In genomic region chr7:151724920-151725584, GRCh38 we compare ENCODE assay signal across 28 cellular contexts.
A peak's percentile ranks its signal among the peaks of the same experiment; 100 is the strongest.
DNase-seq lines count a peak whose midpoint lies in the region; ATAC-seq and TF ChIP-seq lines count a peak whose summit lies in the region.
"Had no signal": no experiment of that assay in that cellular context is flagged by ENCODE, and none has a peak within 500 bp of the region (broad histone marks: within the 10 kb centered on the region; RNA-seq: fewer than 3 reads in every experiment).

No MANE protein-coding gene starts in this region.

- peak overlapping the region; percentile 6 for H3K4me3 Mint-ChIP-seq in stimulated activated memory B cell treated with anti-CD40 and anti-IgM and Interleukin-4, amounts not matched to agents 10 μg/mL and 1 μg/mL and 100 μg/mL, for 72 hours
- H3K4me3 Mint-ChIP-seq: activated CD8-positive, alpha-beta T cell treated with anti-CD3 and anti-CD28 coated beads, Interleukin-2, amount 10 ng/mL, durations not matched to agents 7 days and 5 days; activated naive CD8-positive, alpha-beta T cell treated with anti-CD3 and anti-CD28 coated beads for 36 hours; CD4-positive, alpha-beta T cell; endodermal cell; mesothelial cell of epicardium; naive thymus-derived CD4-positive, alpha-beta T cell had no signal

- peaks cover 75% of the 10 kb centered on the region for H3K4me1 ChIP-seq in Karpas-422 (ENCODE audit: low read length)

- H3K27me3 ChIP-seq in Karpas-422 (ENCODE audit: low read length) = no peaks in the 10 kb centered on the region
- H3K27me3 ChIP-seq: ascending aorta, left lung had no signal

- peak overlapping the region; percentile 53 for H3K27ac Mint-ChIP-seq in stimulated activated memory B cell treated with anti-CD40 and anti-IgM and Interleukin-4, amounts not matched to agents 10 μg/mL and 1 μg/mL and 100 μg/mL, for 72 hours
- H3K27ac Mint-ChIP-seq: activated CD8-positive, alpha-beta T cell treated with anti-CD3 and anti-CD28 coated beads, Interleukin-2, amount 10 ng/mL, durations not matched to agents 7 days and 5 days; activated naive CD8-positive, alpha-beta T cell treated with anti-CD3 and anti-CD28 coated beads for 36 hours; CD4-positive, alpha-beta T cell; endodermal cell; mesothelial cell of epicardium; naive thymus-derived CD4-positive, alpha-beta T cell had no signal

- no peak for TF ChIP-seq CTCF in GM13977 (IDR thresholded peaks at IDR 0.05; ENCODE audit: extremely low read depth, insufficient read depth, missing control alignments)

- H3K9me2 ChIP-seq in Karpas-422 (replicated peaks; ENCODE audit: insufficient read depth, low read length) = no peaks in the 10 kb centered on the region

- H3K4me3 ChIP-seq in Karpas-422 (ENCODE audit: low read length) = peak overlapping the region; percentile 22; the same call in 1 of the 2 replicates
- H3K4me3 ChIP-seq: ascending aorta, esophagus squamous epithelium, left lung, smooth muscle cell had no signal

- no peaks in the 10 kb centered on the region for H3K36me3 Mint-ChIP-seq in stimulated activated memory B cell treated with anti-CD40 and anti-IgM and Interleukin-4, amounts not matched to agents 10 μg/mL and 1 μg/mL and 100 μg/mL, for 72 hours
- H3K36me3 Mint-ChIP-seq: mesothelial cell of epicardium had no signal

- H3K9me3 ChIP-seq in Karpas-422 (ENCODE audit: low read length) = no peaks in the 10 kb centered on the region
- H3K9me3 ChIP-seq: ascending aorta, esophagus squamous epithelium, left lung had no signal

- intact Hi-C loops in left ventricle myocardium superior (cut with micrococcal nuclease) = no loop called here

- ATAC-seq in left ventricle myocardium superior (no peak), HG02973 (IDR thresholded peaks at IDR 0.05; ENCODE audit: unreplicated experiment) (no peak), HG03139 (IDR thresholded peaks at IDR 0.05; ENCODE audit: unreplicated experiment) (no peak), GM21825 (IDR thresholded peaks at IDR 0.05; ENCODE audit: unreplicated experiment) (no peak)
- ATAC-seq in stimulated activated memory B cell treated with anti-CD40 and anti-IgM and Interleukin-4, amounts not matched to agents 10 μg/mL and 1 μg/mL and 100 μg/mL, for 72 hours = peak; percentile 74
- ATAC-seq: activated CD4-positive, CD25-positive, alpha-beta regulatory T cell treated with anti-CD3 and anti-CD28 coated beads, Interleukin-2, amount 50 U/mL, for 24 hours; activated CD8-positive, alpha-beta T cell treated with anti-CD3 and anti-CD28 coated beads, Interleukin-2, amount 10 ng/mL, durations not matched to agents 7 days and 5 days; naive thymus-derived CD4-positive, alpha-beta T cell had no signal

- no peaks in the 10 kb centered on the region for H3K36me3 ChIP-seq in Karpas-422 (ENCODE audit: insufficient read depth, low read length)
- H3K36me3 ChIP-seq: ascending aorta, esophagus squamous epithelium, left lung had no signal

- peak overlapping the region; percentile 61; the same call in 1 of the 2 replicates for H3K9ac ChIP-seq in Karpas-422 (ENCODE audit: low read length)

- peaks cover 53% of the 10 kb centered on the region for H3K4me1 Mint-ChIP-seq in stimulated activated memory B cell treated with anti-CD40 and anti-IgM and Interleukin-4, amounts not matched to agents 10 μg/mL and 1 μg/mL and 100 μg/mL, for 72 hours
- H3K4me1 Mint-ChIP-seq: endodermal cell had no signal

- peak; percentile 49 for DNase-seq in GM13977 (ENCODE audit: low spot score)
- DNase-seq in Karpas-422 = peak; percentile 96
- peak; percentile 9 for DNase-seq in left ventricle myocardium superior
- DNase-seq: activated CD8-positive, alpha-beta T cell treated with anti-CD3 and anti-CD28 coated beads, Interleukin-2, amount 10 ng/mL, durations not matched to agents 7 days and 5 days; activated effector memory CD4-positive, alpha-beta T cell treated with Interleukin-2 at 50 U/mL for 16 hours; activated naive CD8-positive, alpha-beta T cell treated with anti-CD3 and anti-CD28 coated beads for 36 hours; activated T-cell treated with anti-CD3 and anti-CD28 coated beads for 4 hours; CD4-positive, alpha-beta T cell; central memory CD4-positive, alpha-beta T cell; DMS 273 treated with DMSO at 0.1 percent for 48 hours; endodermal cell; esophagus squamous epithelium; foreskin melanocyte; HCEC 1CT; KG1; naive thymus-derived CD4-positive, alpha-beta T cell; NCI-H2029 treated with DMSO at 0.1 percent for 48 hours; stimulated activated CD4-positive, alpha-beta T cell treated with anti-CD3 and anti-CD28 coated beads, Interleukin-2, amount 100 ng/mL, for 24 hours; trophoblast cell had no signal

- no peaks in the 10 kb centered on the region for H3K27me3 Mint-ChIP-seq in stimulated activated memory B cell treated with anti-CD40 and anti-IgM and Interleukin-4, amounts not matched to agents 10 μg/mL and 1 μg/mL and 100 μg/mL, for 72 hours
- H3K27me3 Mint-ChIP-seq: activated naive CD8-positive, alpha-beta T cell treated with anti-CD3 and anti-CD28 coated beads for 36 hours; CD4-positive, alpha-beta T cell; naive thymus-derived CD4-positive, alpha-beta T cell had no signal

- H4K20me1 ChIP-seq in Karpas-422 (ENCODE audit: insufficient read depth, low read depth, low read length) = no peaks in the 10 kb centered on the region; the same call in 1 of the 2 replicates

- H3K9me3 Mint-ChIP-seq in stimulated activated memory B cell treated with anti-CD40 and anti-IgM and Interleukin-4, amounts not matched to agents 10 μg/mL and 1 μg/mL and 100 μg/mL, for 72 hours = no peaks in the 10 kb centered on the region
- H3K9me3 Mint-ChIP-seq: activated naive CD8-positive, alpha-beta T cell treated with anti-CD3 and anti-CD28 coated beads for 36 hours; CD4-positive, alpha-beta T cell; endodermal cell; mesothelial cell of epicardium; naive thymus-derived CD4-positive, alpha-beta T cell had no signal

- no peaks in the 10 kb centered on the region for H3K79me2 ChIP-seq in Karpas-422 (ENCODE audit: low read length)

- H3K4me2 ChIP-seq in Karpas-422 (ENCODE audit: low read depth, low read length, poor library complexity, severe bottlenecking) = peak overlapping the region; percentile 75
- H3K4me2 ChIP-seq: smooth muscle cell had no signal

- peak overlapping the region; percentile 95 for H3K27ac ChIP-seq in Karpas-422 (ENCODE audit: low read length)
- H3K27ac ChIP-seq: ascending aorta, esophagus squamous epithelium, left lung had no signal

- no peak overlapping the region for H2AFZ ChIP-seq in Karpas-422 (ENCODE audit: low read length)

- in situ Hi-C loops in GM13977 (cut with MboI; ENCODE audit: low pct_unique_long_range_greater_than_20kb, low sequenced_read_pairs, unreplicated experiment) = no loop called here

Comparison
In these comparisons a context has a peak if more than half of its experiments do, and no peak if none do; other contexts are left out.
1. DNase-seq: peak in every context shown above with its lines; median percentile 96 in Karpas-422; 49 in GM13977; 9 in left ventricle myocardium superior.